ENCODE assay signal across 8 cellular contexts in genomic region chr11:33735426-33736147, GRCh38. TPM values are rescaled to one million over a fixed set of nuclear protein-coding genes. Genes with fewer than 3 reads are reported as not detected.
A peak's percentile ranks its signal among the peaks of the same experiment; 100 is the strongest.
DNase-seq lines count a peak whose midpoint lies in the region; ATAC-seq and TF ChIP-seq lines count a peak whose summit lies in the region.

No MANE protein-coding gene starts in this region.

- CTCF ChIA-PET in activated naive CD4-positive, alpha-beta T cell treated with anti-CD3 and anti-CD28 coated beads for 36 hours (lab: Charles Lee) = interaction anchor here (1.2 kb wide), 1 partner anchor 19 kb away, joined by 4 read pairs; no protein-coding TSS in a partner anchor

- ATAC-seq in GM18520 (IDR thresholded peaks at IDR 0.05; ENCODE audit: unreplicated experiment) (peak; percentile 46), HG03025 (IDR thresholded peaks at IDR 0.05; ENCODE audit: low FRiP score, unreplicated experiment) (peak; percentile 47), GM18519 (IDR thresholded peaks at IDR 0.05; ENCODE audit: low FRiP score, unreplicated experiment) (no peak)

- H3K27ac ChIP-seq in cardiac muscle cell = peak overlapping the region; percentile 65

- peak overlapping the region; percentile 78 for H3K4me3 Mint-ChIP-seq in activated naive CD4-positive, alpha-beta T cell treated with anti-CD3 and anti-CD28 coated beads for 36 hours
- H3K4me3 Mint-ChIP-seq in progenitor cell of endocrine pancreas (ENCODE audit: low read depth) = peak overlapping the region; percentile 90

- H3K27me3 Mint-ChIP-seq in activated naive CD4-positive, alpha-beta T cell treated with anti-CD3 and anti-CD28 coated beads for 36 hours (ENCODE audit: low read depth) = no peaks in the 10 kb centered on the region
- H3K27me3 Mint-ChIP-seq in progenitor cell of endocrine pancreas = peaks cover 5% of the 10 kb centered on the region

- no peaks in the 10 kb centered on the region for H3K36me3 ChIP-seq in cardiac muscle cell

- H3K4me3 ChIP-seq in cardiac muscle cell = peak overlapping the region; percentile 80

- no peaks in the 10 kb centered on the region for H3K9me3 Mint-ChIP-seq in activated naive CD4-positive, alpha-beta T cell treated with anti-CD3 and anti-CD28 coated beads for 36 hours
- no peaks in the 10 kb centered on the region for H3K9me3 Mint-ChIP-seq in progenitor cell of endocrine pancreas (ENCODE audit: low read depth)

- H3K36me3 Mint-ChIP-seq in activated naive CD4-positive, alpha-beta T cell treated with anti-CD3 and anti-CD28 coated beads for 36 hours (ENCODE audit: low read depth) = peaks cover 10% of the 10 kb centered on the region
- H3K36me3 Mint-ChIP-seq in progenitor cell of endocrine pancreas (ENCODE audit: insufficient read depth) = peaks cover 11% of the 10 kb centered on the region

- H3K9me3 ChIP-seq in cardiac muscle cell (ENCODE audit: low read depth) = no peaks in the 10 kb centered on the region

- peak overlapping the region; percentile 61 for H3K27ac Mint-ChIP-seq in activated naive CD4-positive, alpha-beta T cell treated with anti-CD3 and anti-CD28 coated beads for 36 hours
- peak overlapping the region; percentile 98 for H3K27ac Mint-ChIP-seq in progenitor cell of endocrine pancreas

- no peaks in the 10 kb centered on the region for H3K27me3 ChIP-seq in cardiac muscle cell

- peaks cover 20% of the 10 kb centered on the region for H3K4me1 ChIP-seq in cardiac muscle cell (ENCODE audit: low read depth)

- peak; percentile 28 for DNase-seq in A172 (ENCODE audit: low spot score)
- peak; percentile 60 for DNase-seq in NOMO-1 treated with DMSO at 0.1 percent for 48 hours (lab: John Stamatoyannopoulos, UW; ENCODE audit: unreplicated experiment)
- DNase-seq in activated naive CD4-positive, alpha-beta T cell treated with anti-CD3 and anti-CD28 coated beads for 36 hours = peak; percentile 58
- peak; percentile 39 to 57 for DNase-seq in cardiac muscle cell (ENCODE audit: low read depth in 1 of 2, low spot score in 1 of 2)
- peak; percentile 30 for DNase-seq in progenitor cell of endocrine pancreas (ENCODE audit: low spot score, unreplicated experiment)

- peaks cover 33% of the 10 kb centered on the region for H3K4me1 Mint-ChIP-seq in activated naive CD4-positive, alpha-beta T cell treated with anti-CD3 and anti-CD28 coated beads for 36 hours (ENCODE audit: low read depth)
- peaks cover 23% of the 10 kb centered on the region for H3K4me1 Mint-ChIP-seq in progenitor cell of endocrine pancreas (ENCODE audit: low read depth)

- TF ChIP-seq CTCF in cardiac muscle cell (IDR thresholded peaks at IDR 0.05; ENCODE audit: low read depth, low read length) (no peak), progenitor cell of endocrine pancreas (IDR thresholded peaks at IDR 0.05; ENCODE audit: unreplicated experiment) (peak; percentile 25)

- intact Hi-C loops in activated naive CD4-positive, alpha-beta T cell treated with anti-CD3 and anti-CD28 coated beads for 36 hours (cut with micrococcal nuclease) = loop anchor here (1.0 to 10.0 kb wide), 9 partner anchors 35 to 841 kb away; partner anchors contain the start of genes C11orf91, CAPRIN1, CAT and CSTF3

RNA-seq across cellular contexts. Expression of gene CD59, which starts 0.6 kb away (rescaled TPM):
- total RNA-seq in A172 (2014; rRNA removed; shearing (Covaris generic)) = 615 and 682 TPM in 2 replicates
- total RNA-seq in activated naive CD4-positive, alpha-beta T cell treated with anti-CD3 and anti-CD28 coated beads for 36 hours = 10 to 100 TPM; 59.9 to 61.9 TPM
- total RNA-seq in cardiac muscle cell (60.6 and 61.1 TPM in 2 replicates), progenitor cell of endocrine pancreas (214 and 218 TPM in 2 replicates)
- polyA plus RNA-seq in cardiac muscle cell = 97.1 and 108 TPM in 2 replicates

RNA-seq across cellular contexts. Expression of gene C11orf91, which starts 35.0 kb away (rescaled TPM):
- total RNA-seq in A172 (2014; rRNA removed; shearing (Covaris generic)) = not detected in 2 replicates
- not detected for total RNA-seq in activated naive CD4-positive, alpha-beta T cell treated with anti-CD3 and anti-CD28 coated beads for 36 hours
- total RNA-seq in cardiac muscle cell (not detected in 2 replicates), progenitor cell of endocrine pancreas (0.69 and 1.1 TPM in 2 replicates)
- 0.23 TPM in 1 of 2 replicates, not detected in the other for polyA plus RNA-seq in cardiac muscle cell

RNA-seq across cellular contexts. Expression of gene FBXO3, which starts 38.7 kb away (rescaled TPM):
- total RNA-seq in A172 (2014; rRNA removed; shearing (Covaris generic)) = 64.8 and 66.4 TPM in 2 replicates
- 10 to 100 TPM; 12.2 to 12.9 TPM for total RNA-seq in activated naive CD4-positive, alpha-beta T cell treated with anti-CD3 and anti-CD28 coated beads for 36 hours
- total RNA-seq in cardiac muscle cell (36.1 and 38.2 TPM in 2 replicates), progenitor cell of endocrine pancreas (31.9 and 37.2 TPM in 2 replicates)
- 31.1 and 34.4 TPM in 2 replicates for polyA plus RNA-seq in cardiac muscle cell
